In the genomic region with DNA sequence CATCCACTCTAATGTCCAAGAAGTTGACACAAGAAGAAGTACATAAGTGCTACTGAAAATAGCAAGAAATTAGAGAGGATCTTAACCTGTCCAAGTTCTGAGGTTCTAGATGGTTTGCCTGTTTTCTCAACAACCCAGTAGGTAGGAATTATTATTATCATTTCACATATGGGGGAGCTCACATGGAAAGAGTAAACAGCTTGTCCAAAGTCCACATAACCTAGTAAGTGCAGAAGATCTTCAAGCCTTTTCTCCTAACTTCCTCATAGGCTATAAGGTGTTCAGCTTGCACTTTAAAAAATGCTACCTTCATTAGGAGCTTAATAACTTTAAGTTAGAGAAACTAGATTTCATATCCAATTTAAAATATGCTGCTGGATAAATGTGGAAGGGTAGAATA, we compare ENCODE assay signal across 29 cellular contexts. TPM values are rescaled to one million over a fixed set of nuclear protein-coding genes. Genes with fewer than 3 reads are reported as not detected.
"Had no signal": no experiment of that assay in that cellular context is flagged by ENCODE, and none has a peak within 500 bp of the region (broad histone marks: within the 10 kb centered on the region; RNA-seq: fewer than 3 reads in every experiment).

No MANE protein-coding gene starts in this region.

- H3K4me1 ChIP-seq: prostate gland, thyroid gland had no signal

- ATAC-seq: effector memory CD8-positive, alpha-beta T cell; esophagus mucosa; gastrocnemius medialis; left colon; lower lobe of right lung; naive thymus-derived CD8-positive, alpha-beta T cell; stimulated activated naive CD8-positive, alpha-beta T cell treated with anti-CD3 and anti-CD28 coated beads, Interleukin-15, amount 100 ng/mL, for 72 hours had no signal

- H3K27ac ChIP-seq: coronary artery, gastrocnemius medialis, left ventricle myocardium inferior, lower lobe of right lung, prostate gland, right atrium auricular region, sigmoid colon, spleen, thyroid gland had no signal

- H3K27me3 ChIP-seq: gastrocnemius medialis, right atrium auricular region, sigmoid colon, thyroid gland had no signal

- H3K9me3 ChIP-seq: gastrocnemius medialis, left ventricle myocardium inferior, lower lobe of right lung, prostate gland, right atrium auricular region, sigmoid colon, spleen, thyroid gland had no signal

- H3K36me3 ChIP-seq: gastrocnemius medialis, left ventricle myocardium inferior, lower lobe of right lung, prostate gland, right atrium auricular region, sigmoid colon, spleen, thyroid gland had no signal

- DNase-seq: dermis blood vessel endothelial cell; effector memory CD8-positive, alpha-beta T cell; foreskin fibroblast; gastrocnemius medialis; head of caudate nucleus; kidney glomerular epithelial cell; left colon; left ventricle myocardium inferior; lower lobe of right lung; naive thymus-derived CD8-positive, alpha-beta T cell; nephron progenitor cell; nucleus accumbens; sigmoid colon; spleen; stimulated activated CD4-positive, alpha-beta T cell treated with anti-CD3 and anti-CD28 coated beads, Interleukin-2, amount 100 ng/mL, for 48 hours; stimulated activated naive CD4-positive, alpha-beta T cell; stimulated activated naive CD8-positive, alpha-beta T cell treated with anti-CD3 and anti-CD28 coated beads, Interleukin-15, amount 100 ng/mL, for 72 hours; thyroid gland; trophoblast cell had no signal

- H3K4me3 ChIP-seq: coronary artery, gastrocnemius medialis, left ventricle myocardium inferior, lower lobe of right lung, prostate gland, right atrium auricular region, sigmoid colon, spleen, thyroid gland had no signal

RNA-seq across cellular contexts. Expression of a gene that starts 3.0 kb away (rescaled TPM):
- total RNA-seq: dermis blood vessel endothelial cell; esophagus mucosa; glomerular endothelial cell; left colon; left ventricle myocardium inferior; lower lobe of right lung; myocyte; naive thymus-derived CD8-positive, alpha-beta T cell; osteocyte; prostate gland; right atrium auricular region; sigmoid colon; skeletal muscle tissue; spleen; temporal lobe; thyroid gland; urinary bladder had no signal
- polyA plus RNA-seq: naive thymus-derived CD8-positive, alpha-beta T cell; sigmoid colon; spleen had no signal
